In the genomic region with DNA sequence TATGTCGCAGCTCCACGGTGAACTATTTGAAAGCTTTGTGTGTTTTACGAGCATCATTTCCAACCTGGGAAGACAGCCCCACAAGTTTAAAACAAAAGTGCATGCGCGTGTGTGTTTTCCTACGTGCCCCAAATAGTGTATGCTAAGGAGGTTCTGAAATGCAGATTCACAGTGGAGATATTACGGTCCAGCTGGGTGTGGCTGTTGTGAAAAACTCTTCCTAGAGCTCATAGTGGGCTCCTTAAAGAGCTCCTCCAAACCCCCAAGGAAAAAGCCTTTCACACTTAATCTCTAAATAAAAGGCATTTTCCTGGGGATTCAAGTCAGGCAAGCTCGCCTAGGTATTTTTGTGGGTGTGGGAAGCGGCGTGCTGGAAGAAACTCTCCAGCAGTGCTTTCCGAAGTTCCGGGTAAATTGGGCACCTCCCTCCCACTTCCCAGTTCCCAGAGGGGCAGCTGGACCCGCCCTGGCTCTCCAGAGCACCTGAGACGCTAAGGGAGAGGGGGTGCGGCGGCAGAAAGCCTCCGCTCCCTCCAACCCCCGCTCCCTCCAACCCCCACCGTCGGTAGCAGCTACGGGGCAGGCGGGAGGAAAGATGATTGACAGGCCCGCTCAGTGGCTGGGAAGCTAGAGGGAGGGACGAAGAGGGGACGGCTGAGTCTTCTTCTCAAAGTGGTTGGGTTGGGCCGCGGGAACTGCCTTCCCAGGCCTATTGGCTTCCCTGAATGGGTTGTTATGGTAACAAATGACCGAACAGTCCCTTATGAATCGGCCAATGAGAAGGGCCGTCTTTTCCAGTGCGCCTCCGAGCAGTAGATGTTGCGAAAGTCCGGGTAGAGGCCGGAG, we compare ENCODE assay signal across 8 cellular contexts. TPM values are rescaled to one million over a fixed set of nuclear protein-coding genes. Genes with fewer than 3 reads are reported as not detected.
A peak's percentile ranks its signal among the peaks of the same experiment; 100 is the strongest.
DNase-seq lines count a peak whose midpoint lies in the region; ATAC-seq and TF ChIP-seq lines count a peak whose summit lies in the region.

No MANE protein-coding gene starts in this region.

- POLR2A ChIA-PET in RWPE1 (lab: Yijun Ruan, JAX; ENCODE audit: low non-redundant PET): interaction anchor here (0.6 to 1.4 kb wide), 5 partner anchors 71 to 135 kb away, joined by 3 to 14 read pairs (median 5); a partner anchor contains a TSS

- H3F3A ChIP-seq in Loucy (ENCODE audit: low read depth): no peaks in the 10 kb centered on the region
- no peaks in the 10 kb centered on the region for H3F3A ChIP-seq in neural cell (ENCODE audit: insufficient read depth, low read length, poor library complexity, severe bottlenecking)

- H3K36me3 ChIP-seq in ES-I3 (ENCODE audit: insufficient read depth, low read length) (no peaks in the 10 kb centered on the region), H7 (replicated peaks; ENCODE audit: control insufficient read depth, insufficient read depth, low read length) (no peaks in the 10 kb centered on the region), Loucy (ENCODE audit: insufficient read depth, low read length) (peaks cover 11% of the 10 kb centered on the region), neural cell (ENCODE audit: insufficient read depth, low read length) (no peaks in the 10 kb centered on the region), thoracic aorta (no peaks in the 10 kb centered on the region)

- peak overlapping the region; percentile 89 for H2AFZ ChIP-seq in Loucy (ENCODE audit: low read length)
- H2AFZ ChIP-seq in neural cell (ENCODE audit: low read depth, low read length): peak overlapping the region; percentile 30

- H3K9me3 ChIP-seq in ES-I3 (ENCODE audit: control insufficient read depth, insufficient read depth, low read length) (no peaks in the 10 kb centered on the region), Loucy (ENCODE audit: insufficient read depth, low read depth, low read length) (no peaks in the 10 kb centered on the region), neural cell (ENCODE audit: low read length) (no peaks in the 10 kb centered on the region), thoracic aorta (no peaks in the 10 kb centered on the region)

- TF ChIP-seq CTCF in Loucy (conservative IDR thresholded peaks at IDR 0.05; ENCODE audit: low read length) (no peak), RWPE1 (conservative IDR thresholded peaks at IDR 0.05; ENCODE audit: low read depth) (no peak), foreskin fibroblast (IDR thresholded peaks at IDR 0.05; ENCODE audit: low read depth, low read length) (no peak), neural cell (IDR thresholded peaks at IDR 0.05; ENCODE audit: poor library complexity, severe bottlenecking) (no peak), thoracic aorta (IDR thresholded peaks at IDR 0.05) (no peak)

- H3K79me2 ChIP-seq in Loucy (ENCODE audit: insufficient read depth, low read length) (peaks cover 45% of the 10 kb centered on the region), neural cell (replicated peaks; ENCODE audit: insufficient read depth, low read length) (peaks cover 42% of the 10 kb centered on the region)

- peak overlapping the region; percentile 47 for H3K4me3 ChIP-seq in H7 (ENCODE audit: insufficient read depth, low read depth, low read length)
- H3K4me3 ChIP-seq in Loucy (ENCODE audit: low read length, poor library complexity, severe bottlenecking): peak overlapping the region; percentile 92
- H3K4me3 ChIP-seq in foreskin fibroblast (ENCODE audit: low read depth in 1 of 2, low read length in 2 of 2): peak overlapping the region; percentile 63 to 79
- peak overlapping the region; percentile 92 for H3K4me3 ChIP-seq in neural cell (ENCODE audit: low read length)
- peak overlapping the region; percentile 78 for H3K4me3 ChIP-seq in thoracic aorta

- H3K9me2 ChIP-seq in Loucy (replicated peaks; ENCODE audit: low read depth, low read length): no peaks in the 10 kb centered on the region
- H3K9me2 ChIP-seq in neural cell (ENCODE audit: insufficient read depth, low read length): no peaks in the 10 kb centered on the region

- H4K20me1 ChIP-seq in Loucy (ENCODE audit: insufficient read depth, low read length, poor library complexity, severe bottlenecking): peaks cover 44% of the 10 kb centered on the region
- H4K20me1 ChIP-seq in neural cell (ENCODE audit: insufficient read depth): peaks cover 10% of the 10 kb centered on the region

- H3K9ac ChIP-seq in ES-I3 (ENCODE audit: low read depth, low read length) (peak overlapping the region; percentile 80), Loucy (ENCODE audit: low read depth, low read length, poor library complexity, severe bottlenecking) (peak overlapping the region; percentile 86), neural cell (ENCODE audit: low read length) (peak overlapping the region; percentile 99)

- peak; percentile 91 for DNase-seq in H7
- DNase-seq in RWPE1 (ENCODE audit: low spot score): peak; percentile 99
- peak; percentile 97 for DNase-seq in activated naive CD4-positive, alpha-beta T cell treated with Interleukin-2 at 50 U/mL for 16 hours
- peak; percentile 100 for DNase-seq in foreskin fibroblast
- DNase-seq in thoracic aorta (ENCODE audit: low spot score): peak; percentile 97

- H3K4me2 ChIP-seq in Loucy (ENCODE audit: low read depth, low read length, poor library complexity, severe bottlenecking): peak overlapping the region; percentile 92
- H3K4me2 ChIP-seq in neural cell (ENCODE audit: low read length): peak overlapping the region; percentile 30

- TF ChIP-seq EP300 in neural cell (conservative IDR thresholded peaks at IDR 0.05; ENCODE audit: poor library complexity, severe bottlenecking): no peak

- H3K27me3 ChIP-seq in H7 (ENCODE audit: control insufficient read depth, insufficient read depth, low read length) (no peaks in the 10 kb centered on the region), Loucy (ENCODE audit: insufficient read depth, low read length, poor library complexity, severe bottlenecking) (peaks cover 9% of the 10 kb centered on the region), neural cell (ENCODE audit: insufficient read depth, low read depth, low read length) (no peaks in the 10 kb centered on the region), thoracic aorta (replicated peaks; ENCODE audit: insufficient read depth) (no peaks in the 10 kb centered on the region)

- H3K27ac ChIP-seq in RWPE1 (peak overlapping the region; percentile 95), neural cell (ENCODE audit: low read length) (peak overlapping the region; percentile 99), thoracic aorta (peak overlapping the region; percentile 85 to 86)

- H3K4me1 ChIP-seq in ES-I3 (ENCODE audit: insufficient read depth, low read length): peaks cover 6% of the 10 kb centered on the region
- H3K4me1 ChIP-seq in Loucy (ENCODE audit: insufficient read depth, low read length, poor library complexity, severe bottlenecking): peaks cover 18% of the 10 kb centered on the region
- H3K4me1 ChIP-seq in thoracic aorta (ENCODE audit: control insufficient read depth in 1 of 2, low read depth in 2 of 2): peaks cover 16 to 17% of the 10 kb centered on the region in 2 donors

- CTCF ChIA-PET in RWPE1 (lab: Yijun Ruan, JAX): interaction anchor here (0.6 kb wide), 2 partner anchors 42 to 290 kb away, joined by 3 read pairs; no protein-coding TSS in a partner anchor

- ATAC-seq in thoracic aorta (ENCODE audit: insufficient number of reproducible peaks, low FRiP score, low read depth): peak; percentile 99

- peak; percentile 27 for TF ChIP-seq RAD21 in neural cell (conservative IDR thresholded peaks at IDR 0.05)

TF ChIP-seq in neural cell, 6 proteins besides CTCF, POLR2A, EP300 and RAD21:
- TF ChIP-seq, protein P1, sequence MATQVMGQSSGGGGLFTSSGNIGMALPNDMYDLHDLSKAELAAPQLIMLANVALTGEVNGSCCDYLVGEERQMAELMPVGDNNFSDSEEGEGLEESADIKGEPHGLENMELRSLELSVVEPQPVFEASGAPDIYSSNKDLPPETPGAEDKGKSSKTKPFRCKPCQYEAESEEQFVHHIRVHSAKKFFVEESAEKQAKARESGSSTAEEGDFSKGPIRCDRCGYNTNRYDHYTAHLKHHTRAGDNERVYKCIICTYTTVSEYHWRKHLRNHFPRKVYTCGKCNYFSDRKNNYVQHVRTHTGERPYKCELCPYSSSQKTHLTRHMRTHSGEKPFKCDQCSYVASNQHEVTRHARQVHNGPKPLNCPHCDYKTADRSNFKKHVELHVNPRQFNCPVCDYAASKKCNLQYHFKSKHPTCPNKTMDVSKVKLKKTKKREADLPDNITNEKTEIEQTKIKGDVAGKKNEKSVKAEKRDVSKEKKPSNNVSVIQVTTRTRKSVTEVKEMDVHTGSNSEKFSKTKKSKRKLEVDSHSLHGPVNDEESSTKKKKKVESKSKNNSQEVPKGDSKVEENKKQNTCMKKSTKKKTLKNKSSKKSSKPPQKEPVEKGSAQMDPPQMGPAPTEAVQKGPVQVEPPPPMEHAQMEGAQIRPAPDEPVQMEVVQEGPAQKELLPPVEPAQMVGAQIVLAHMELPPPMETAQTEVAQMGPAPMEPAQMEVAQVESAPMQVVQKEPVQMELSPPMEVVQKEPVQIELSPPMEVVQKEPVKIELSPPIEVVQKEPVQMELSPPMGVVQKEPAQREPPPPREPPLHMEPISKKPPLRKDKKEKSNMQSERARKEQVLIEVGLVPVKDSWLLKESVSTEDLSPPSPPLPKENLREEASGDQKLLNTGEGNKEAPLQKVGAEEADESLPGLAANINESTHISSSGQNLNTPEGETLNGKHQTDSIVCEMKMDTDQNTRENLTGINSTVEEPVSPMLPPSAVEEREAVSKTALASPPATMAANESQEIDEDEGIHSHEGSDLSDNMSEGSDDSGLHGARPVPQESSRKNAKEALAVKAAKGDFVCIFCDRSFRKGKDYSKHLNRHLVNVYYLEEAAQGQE (IDR thresholded peaks at IDR 0.05; ENCODE audit: borderline replicate concordance): no peak
- peak; percentile 20 for TF ChIP-seq SMC3 (conservative IDR thresholded peaks at IDR 0.05; ENCODE audit: poor library complexity)
- TF ChIP-seq EZH2 (IDR thresholded peaks at IDR 0.05; ENCODE audit: borderline replicate concordance, insufficient read depth, low read length, poor library complexity, severe bottlenecking): no peak
- TF ChIP-seq MXI1 (conservative IDR thresholded peaks at IDR 0.05; ENCODE audit: poor library complexity, severe bottlenecking): peak; percentile 51
- TF ChIP-seq POLR2AphosphoS5 (IDR thresholded peaks at IDR 0.05): no peak
- TF ChIP-seq TAF1 (IDR thresholded peaks at IDR 0.05; ENCODE audit: low read depth): no peak

RNA-seq across cellular contexts. Expression of a gene that starts 0.6 kb away (rescaled TPM):
- 25.4 and 29.9 TPM in 2 replicates for total RNA-seq in H7 (2014; rRNA removed; shearing (Covaris generic))
- polyA plus RNA-seq in neural cell: 81.7 and 82.4 TPM in 2 replicates
- polyA minus RNA-seq in neural cell: 141 and 171 TPM in 2 replicates
- 100 to 1,000 TPM in 1 of 2 donors, 10 to 100 TPM in 1; 73.4 to 114 TPM for total RNA-seq in thoracic aorta

RNA-seq across cellular contexts. Expression of a gene that starts 37.1 kb away (rescaled TPM):
- total RNA-seq in H7 (2014; rRNA removed; shearing (Covaris generic)): 3.3 and 5.5 TPM in 2 replicates
- 11.5 and 16.1 TPM in 2 replicates for polyA plus RNA-seq in neural cell
- polyA minus RNA-seq in neural cell: 20.8 and 22.4 TPM in 2 replicates
- 10 to 100 TPM; 11.6 to 25.6 TPM for total RNA-seq in thoracic aorta

Comparison
In these comparisons a context has a peak if more than half of its experiments do, and no peak if none do; other contexts are left out.
1. Peak in every context shown above with its lines: DNase-seq, ATAC-seq, H3K4me3 ChIP-seq and H3K27ac ChIP-seq.